11 cellular contexts compared by ENCODE assay signal in the genomic region with DNA sequence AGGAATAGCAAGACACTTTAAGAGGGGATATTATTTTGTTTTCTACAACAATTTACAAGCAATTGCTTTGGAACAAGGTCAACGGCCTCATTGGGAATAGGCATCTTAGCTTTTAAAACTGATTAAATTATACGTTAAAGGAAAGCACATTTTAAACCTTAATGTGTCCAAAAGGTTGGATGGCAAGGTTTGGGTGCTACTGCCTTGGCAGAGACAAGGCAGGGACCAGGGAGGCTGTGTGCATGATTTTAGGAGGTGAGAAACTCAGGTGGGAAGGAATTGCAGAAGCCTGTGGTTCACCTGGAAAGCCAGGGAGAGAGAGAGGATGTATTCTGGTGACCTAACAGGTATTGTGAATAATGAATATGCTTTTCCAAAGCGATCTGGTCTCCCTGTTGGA. TPM values are rescaled to one million over a fixed set of nuclear protein-coding genes. Genes with fewer than 3 reads are reported as not detected.
DNase-seq lines count a peak whose midpoint lies in the region; ATAC-seq and TF ChIP-seq lines count a peak whose summit lies in the region.
"Had no signal": no experiment of that assay in that cellular context is flagged by ENCODE, and none has a peak within 500 bp of the region (broad histone marks: within the 10 kb centered on the region; RNA-seq: fewer than 3 reads in every experiment).

No MANE protein-coding gene starts in this region.

- no peaks in the 10 kb centered on the region for H3K9me3 ChIP-seq in CD4-positive, CD25-positive, alpha-beta regulatory T cell (ENCODE audit: control insufficient read depth in 2 of 2, low read length in 2 of 2)
- H3K9me3 ChIP-seq in DND-41 (ENCODE audit: insufficient read depth, low read length, severe bottlenecking) (no peaks in the 10 kb centered on the region), MG63 (no peaks in the 10 kb centered on the region)

- peak overlapping the region; percentile 58 for H3K27ac ChIP-seq in CD4-positive, CD25-positive, alpha-beta regulatory T cell (ENCODE audit: insufficient read depth, low read length, poor library complexity, severe bottlenecking)
- peak overlapping the region; percentile 34 for H3K27ac ChIP-seq in DND-41 (ENCODE audit: low read length)

- no peaks in the 10 kb centered on the region for H3K9me3 Mint-ChIP-seq in CD4-positive, CD25-positive, alpha-beta regulatory T cell
- peaks cover 5% of the 10 kb centered on the region for H3K9me3 Mint-ChIP-seq in activated naive CD8-positive, alpha-beta T cell (ENCODE audit: low read depth)
- H3K9me3 Mint-ChIP-seq in natural killer cell treated with Interleukin-12 subunit alpha and Interleukin-12 subunit beta and Interleukin-15 and Interleukin-18, amount 100 ng/mL, for 72 hours: no peaks in the 10 kb centered on the region

- H3K4me1 ChIP-seq in CD4-positive, CD25-positive, alpha-beta regulatory T cell (ENCODE audit: control insufficient read depth, insufficient read depth, low read length, poor library complexity, severe bottlenecking): peaks cover 89% of the 10 kb centered on the region
- H3K4me1 ChIP-seq in DND-41 (ENCODE audit: insufficient read depth, low read length): peaks cover 99% of the 10 kb centered on the region

- no peak overlapping the region for H3K9ac ChIP-seq in DND-41 (ENCODE audit: low read depth, low read length)

- no peak for ATAC-seq in CD4-positive, CD25-positive, alpha-beta regulatory T cell (ENCODE audit: low read depth in 2 of 2)
- ATAC-seq in DND-41 (ENCODE audit: insufficient read depth, low read depth): no peak
- ATAC-seq in natural killer cell treated with Interleukin-12 subunit alpha and Interleukin-12 subunit beta and Interleukin-15 and Interleukin-18, amount 100 ng/mL, for 72 hours: no peak

- no peaks in the 10 kb centered on the region for H3K27me3 Mint-ChIP-seq in CD4-positive, CD25-positive, alpha-beta regulatory T cell
- H3K27me3 Mint-ChIP-seq in activated naive CD8-positive, alpha-beta T cell: no peaks in the 10 kb centered on the region
- no peaks in the 10 kb centered on the region for H3K27me3 Mint-ChIP-seq in natural killer cell treated with Interleukin-12 subunit alpha and Interleukin-12 subunit beta and Interleukin-15 and Interleukin-18, amount 100 ng/mL, for 72 hours
- H3K27me3 Mint-ChIP-seq: progenitor cell of endocrine pancreas had no signal

- no peaks in the 10 kb centered on the region for H4K20me1 ChIP-seq in DND-41 (ENCODE audit: insufficient read depth, low read length)

- TF ChIP-seq CTCF in DND-41 (IDR thresholded peaks at IDR 0.05; ENCODE audit: borderline replicate concordance, extremely low read depth, low read length, poor library complexity, severe bottlenecking): no peak

- peaks cover 56 to 94% (median 80%) of the 10 kb centered on the region in 4 donors for H3K4me1 Mint-ChIP-seq in CD4-positive, CD25-positive, alpha-beta regulatory T cell
- H3K4me1 Mint-ChIP-seq in activated naive CD8-positive, alpha-beta T cell (ENCODE audit: low read depth): peaks cover 95% of the 10 kb centered on the region
- peaks cover 70 to 87% of the 10 kb centered on the region in 2 donors for H3K4me1 Mint-ChIP-seq in natural killer cell treated with Interleukin-12 subunit alpha and Interleukin-12 subunit beta and Interleukin-15 and Interleukin-18, amount 100 ng/mL, for 72 hours (ENCODE audit: low read depth in 2 of 2)

- H3K79me2 ChIP-seq in DND-41 (ENCODE audit: insufficient read depth, low read length): peaks cover 36% of the 10 kb centered on the region

- no peak overlapping the region for H2AFZ ChIP-seq in DND-41 (ENCODE audit: low read depth, low read length)

- H3K4me2 ChIP-seq in DND-41 (ENCODE audit: insufficient read depth, low read length): no peak overlapping the region

- peaks cover 23% of the 10 kb centered on the region for H3K36me3 ChIP-seq in CD4-positive, CD25-positive, alpha-beta regulatory T cell (ENCODE audit: control insufficient read depth, insufficient read depth, low read length)
- H3K36me3 ChIP-seq in DND-41 (ENCODE audit: insufficient read depth, low read length): peaks cover 39% of the 10 kb centered on the region
- peaks cover 11% of the 10 kb centered on the region for H3K36me3 ChIP-seq in MG63

- H3K36me3 Mint-ChIP-seq in CD4-positive, CD25-positive, alpha-beta regulatory T cell: peaks cover 30% of the 10 kb centered on the region
- H3K36me3 Mint-ChIP-seq in activated naive CD8-positive, alpha-beta T cell: peaks cover 49% of the 10 kb centered on the region
- peaks cover 37% of the 10 kb centered on the region for H3K36me3 Mint-ChIP-seq in natural killer cell treated with Interleukin-12 subunit alpha and Interleukin-12 subunit beta and Interleukin-15 and Interleukin-18, amount 100 ng/mL, for 72 hours

- H3K27ac Mint-ChIP-seq in CD4-positive, CD25-positive, alpha-beta regulatory T cell: peak overlapping the region; percentile 55 to 90 (median 85)
- peak overlapping the region; percentile 96 for H3K27ac Mint-ChIP-seq in activated naive CD8-positive, alpha-beta T cell
- H3K27ac Mint-ChIP-seq in natural killer cell treated with Interleukin-12 subunit alpha and Interleukin-12 subunit beta and Interleukin-15 and Interleukin-18, amount 100 ng/mL, for 72 hours: peak overlapping the region; percentile 69 to 89
- H3K27ac Mint-ChIP-seq: progenitor cell of endocrine pancreas had no signal

- H3K27me3 ChIP-seq in CD4-positive, CD25-positive, alpha-beta regulatory T cell (ENCODE audit: control insufficient read depth, insufficient read depth, low read length): no peaks in the 10 kb centered on the region
- no peaks in the 10 kb centered on the region for H3K27me3 ChIP-seq in DND-41 (ENCODE audit: insufficient read depth, low read length, poor library complexity)
- no peaks in the 10 kb centered on the region for H3K27me3 ChIP-seq in MG63

- peak overlapping the region; percentile 13 for H3K4me3 ChIP-seq in CD4-positive, CD25-positive, alpha-beta regulatory T cell (ENCODE audit: low read depth, low read length)
- H3K4me3 ChIP-seq in DND-41 (ENCODE audit: low read depth in 1 of 2, low read length in 2 of 2) (no peak overlapping the region), MG63 (no peak overlapping the region)

- no peak for DNase-seq in CD4-positive, CD25-positive, alpha-beta regulatory T cell
- DNase-seq in DND-41: no peak
- DNase-seq in natural killer cell treated with Interleukin-12 subunit alpha and Interleukin-12 subunit beta and Interleukin-15 and Interleukin-18, amount 100 ng/mL, for 72 hours (ENCODE audit: low spot score): no peak
- DNase-seq in MG63: no peak
- no peak for DNase-seq in HK-2 (ENCODE audit: unreplicated experiment)
- no peak for DNase-seq in 8988T
- DNase-seq: NCI-H1105; NCI-H524 treated with DMSO at 0.1 percent for 48 hours; stimulated activated CD4-positive, alpha-beta T cell treated with anti-CD3 and anti-CD28 coated beads, Interleukin-4, amount 100 ng/mL, for 1 hour had no signal

- H3K4me3 Mint-ChIP-seq in CD4-positive, CD25-positive, alpha-beta regulatory T cell: peak overlapping the region; percentile 24 to 56 (median 54)
- peak overlapping the region; percentile 62 for H3K4me3 Mint-ChIP-seq in activated naive CD8-positive, alpha-beta T cell
- H3K4me3 Mint-ChIP-seq in natural killer cell treated with Interleukin-12 subunit alpha and Interleukin-12 subunit beta and Interleukin-15 and Interleukin-18, amount 100 ng/mL, for 72 hours: peak overlapping the region; percentile 61

RNA-seq across cellular contexts. Expression of a gene that starts 54.3 kb away (rescaled TPM):
- 57.4 TPM for total RNA-seq in CD4-positive, CD25-positive, alpha-beta regulatory T cell
- 10 to 100 TPM; 35.8 to 92.6 (median 61.0) TPM for polyA plus RNA-seq in CD4-positive, CD25-positive, alpha-beta regulatory T cell
- total RNA-seq in natural killer cell treated with Interleukin-12 subunit alpha and Interleukin-12 subunit beta and Interleukin-15 and Interleukin-18, amount 100 ng/mL, for 72 hours: 10 to 100 TPM; 37.3 to 38.6 TPM
- 28.9 and 32.1 TPM in 2 replicates for total RNA-seq in MG63 (2014; rRNA removed; shearing (Covaris generic); ENCODE audit: low replicate concordance)
